In the genomic region with DNA sequence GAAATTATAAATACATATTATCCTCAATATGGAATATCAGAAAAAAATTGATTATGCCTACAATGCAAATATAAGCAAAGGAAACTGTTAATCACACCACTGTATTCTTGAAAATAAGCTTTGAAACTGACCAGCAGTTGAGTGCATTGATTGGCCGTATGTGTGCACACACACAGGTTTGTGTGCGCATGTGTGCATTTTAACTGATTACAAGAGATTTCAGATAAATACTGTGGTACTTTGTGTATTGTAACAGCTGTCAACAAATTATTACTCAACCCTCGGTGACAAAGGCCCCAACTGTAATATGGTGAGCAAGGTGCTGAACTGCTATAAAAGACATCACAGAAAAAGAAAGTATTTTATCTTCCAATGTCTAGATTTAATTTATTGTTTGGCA, we compare ENCODE assay signal across 34 cellular contexts.
DNase-seq lines count a peak whose midpoint lies in the region; ATAC-seq, FAIRE-seq and TF ChIP-seq lines count a peak whose summit lies in the region.
"Had no signal": no experiment of that assay in that cellular context is flagged by ENCODE, and none has a peak within 500 bp of the region (broad histone marks: within the 10 kb centered on the region; RNA-seq: fewer than 3 reads in every experiment).

No MANE protein-coding gene starts in this region.

- no peak for TF ChIP-seq EP300 in HepG2 (IDR thresholded peaks at IDR 0.05; ENCODE audit: low read depth in 2 of 2, low read length in 2 of 2)
- no peak for TF ChIP-seq EP300 in HepG2 (CRISPR knock-in tag; IDR thresholded peaks at IDR 0.05; ENCODE audit: borderline replicate concordance)
- TF ChIP-seq EP300 in H1 (IDR thresholded peaks at IDR 0.05; ENCODE audit: borderline replicate concordance in 1 of 2, low read depth in 2 of 2, low read length in 2 of 2): no peak

- H4K8ac ChIP-seq in H1 (ENCODE audit: extremely low read depth, insufficient read depth, low read length): no peak overlapping the region

- H3K4me2 ChIP-seq in HepG2 (ENCODE audit: low read depth, low read length): no peak overlapping the region
- no peak overlapping the region for H3K4me2 ChIP-seq in H1 (ENCODE audit: insufficient read depth in 1 of 2, low read depth in 2 of 2, low read length in 2 of 2)
- H3K4me2 ChIP-seq: A549; BLaER1; BLaER1 treated with 17β-estradiol and CSF1 and Interleukin-3, amounts not matched to agents 10 nM and 100 nM had no signal

- 0 out of 2 replicates have a peak overlapping the region, but pooled peaks have one; percentile 40 for H2AK5ac ChIP-seq in H1 (ENCODE audit: low read depth, low read length)

- no peak for DNase-seq in HepG2 (ENCODE audit: low spot score)
- DNase-seq in H1 (ENCODE audit: low read depth in 1 of 2, low spot score in 2 of 2): no peak
- peak; percentile 53 for DNase-seq in left lobe of liver (ENCODE audit: low spot score)
- DNase-seq in right lobe of liver: peak in 1 of 3 donors; percentile 55
- DNase-seq in GM10266 (ENCODE audit: extremely low spot score): no peak
- DNase-seq: 8988T; ACHN; AML-193; BE2C; C1 segment of cervical spinal cord; Caco-2; Calu3; CD4-positive, alpha-beta memory T cell; CD4-positive, alpha-beta T cell; CD4-positive, CD25-positive, alpha-beta regulatory T cell; CD8-positive, alpha-beta memory T cell; CD8-positive, alpha-beta T cell; COR-L47; DMS 273 treated with DMSO at 0.1 percent for 48 hours; DMS153; DMS53; DMS79; DMS79 treated with DMSO at 0.1 percent for 48 hours; DND-41; EL had no signal

- no peak overlapping the region for H2BK120ac ChIP-seq in H1 (replicated peaks; ENCODE audit: low read depth, low read length)

- H3K23ac ChIP-seq in H1 (ENCODE audit: insufficient read length): no peak overlapping the region

- H3K56ac ChIP-seq in H1 (replicated peaks; ENCODE audit: insufficient read length, low read depth, low read length): no peak overlapping the region

- no peak overlapping the region for H3K4me3 ChIP-seq in liver (ENCODE audit: low read depth in 1 of 3, low read length in 3 of 3)
- H3K4me3 ChIP-seq in HepG2 (replicated peaks in 1 of 3; ENCODE audit: insufficient read depth in 1 of 3, low read depth in 2 of 3, low read length in 3 of 3): no peak overlapping the region
- no peak overlapping the region for H3K4me3 ChIP-seq in H1 (ENCODE audit: extremely low read depth in 1 of 4, insufficient read depth in 2 of 4, low read depth in 3 of 4, low read length in 4 of 4)
- peak overlapping the region in 2 of 3 donors; percentile 28 to 33 for H3K4me3 ChIP-seq in right lobe of liver
- H3K4me3 ChIP-seq: A549; BLaER1; BLaER1 treated with 17β-estradiol and CSF1 and Interleukin-3, amounts not matched to agents 10 nM and 100 nM had no signal

- H3K9ac ChIP-seq in liver (ENCODE audit: low read depth in 1 of 2, low read length in 2 of 2) (peak overlapping the region in 1 of 2 donors; percentile 48), HepG2 (ENCODE audit: insufficient read depth, low read depth, low read length) (no peak overlapping the region), H1 (replicated peaks in 1 of 4; ENCODE audit: extremely low read depth in 1 of 4, low read depth in 3 of 4, low read length in 3 of 4) (no peak overlapping the region)
- H3K9ac ChIP-seq: BLaER1; BLaER1 treated with 17β-estradiol and CSF1 and Interleukin-3, amounts not matched to agents 10 nM and 100 nM had no signal

- intact Hi-C loops in HepG2 (cut with micrococcal nuclease; ENCODE audit: unreplicated experiment) (no loop called here), right lobe of liver (cut with DNase I) (no loop called here)

- CTCF ChIA-PET in HepG2 (lab: Yijun Ruan, JAX; ENCODE audit: low intra/inter-chr PET ratio, low total read pairs) (no interaction called here), H1 (lab: Charles Lee; ENCODE audit: partially characterized antibody) (interaction anchor here (0.6 to 1.2 kb wide), 2 partner anchors 12 to 181 kb away, joined by 3 read pairs; no protein-coding TSS in a partner anchor)

- H3K4me1 ChIP-seq in liver (ENCODE audit: control insufficient read depth in 4 of 4, insufficient read depth in 4 of 4, low read length in 3 of 4) (peaks cover 3 to 27% (median 13%) of the 10 kb centered on the region in 4 donors), HepG2 (ENCODE audit: insufficient read depth, low read length) (no peaks in the 10 kb centered on the region), H1 (replicated peaks in 1 of 4; ENCODE audit: control insufficient read depth in 3 of 4, insufficient read depth in 4 of 4, low read length in 3 of 4) (peaks cover 0 to 6% (median 0%) of the 10 kb centered on the region in 4 experiments; a peak in 2 of 7 replicates), right lobe of liver (peaks cover 0 to 19% (median 6%) of the 10 kb centered on the region in 4 donors)
- H3K4me1 ChIP-seq: A549, BLaER1, Caco-2 had no signal

- no peak overlapping the region for H4K5ac ChIP-seq in H1 (ENCODE audit: insufficient read length, low read depth, low read length)

- H3K27ac ChIP-seq in liver (ENCODE audit: low read depth in 1 of 2, low read length in 2 of 2) (peak overlapping the region; percentile 16 to 38), HepG2 (ENCODE audit: extremely low read length, insufficient read depth, low read length) (no peak overlapping the region), H1 (ENCODE audit: low read depth, low read length) (no peak overlapping the region), right lobe of liver (peak overlapping the region; percentile 64 to 88 (median 86))
- H3K27ac ChIP-seq: 22Rv1; A549; BLaER1; BLaER1 treated with 17β-estradiol and CSF1 and Interleukin-3, amounts not matched to agents 10 nM and 100 nM; C4-2B had no signal

- H3K36me3 ChIP-seq in liver (ENCODE audit: control insufficient read depth in 4 of 4, insufficient read depth in 3 of 4, low read depth in 1 of 4, low read length in 3 of 4): no peaks in the 10 kb centered on the region
- H3K36me3 ChIP-seq in HepG2 (replicated peaks in 1 of 2; ENCODE audit: control insufficient read depth in 1 of 2, insufficient read depth in 2 of 2, low read length in 2 of 2): no peaks in the 10 kb centered on the region
- no peaks in the 10 kb centered on the region for H3K36me3 ChIP-seq in H1 (ENCODE audit: control insufficient read depth in 2 of 4, insufficient read depth in 4 of 4, low read length in 3 of 4)
- no peaks in the 10 kb centered on the region for H3K36me3 ChIP-seq in right lobe of liver
- H3K36me3 ChIP-seq: BE2C; BLaER1; BLaER1 treated with 17β-estradiol and CSF1 and Interleukin-3, amounts not matched to agents 10 nM and 100 nM had no signal

- 34% methylated on average over 3 of the region's 3 CpGs for WGBS in liver
- WGBS in HepG2 (ENCODE audit: low lambda C conversion rate): 14% methylated on average over 3 of the region's 3 CpGs
- 92% methylated on average over 3 of the region's 3 CpGs; no CpG with 5 or more reads in 1 of the 2 experiments for WGBS in H1 (ENCODE audit: extremely low coverage in 1 of 2, insufficient coverage in 1 of 2, insufficient read length in 1 of 2, insufficient replicate concordance in 2 of 2, low coverage in 1 of 2, low lambda C conversion rate in 2 of 2, missing lambda C conversion rate in 1 of 2), 2 experiments
- 25% methylated on average over 3 of the region's 3 CpGs for WGBS in right lobe of liver (ENCODE audit: insufficient coverage, low coverage, low lambda C conversion rate, missing lambda C conversion rate)

- H3K27me3 ChIP-seq in liver (ENCODE audit: control insufficient read depth in 4 of 4, insufficient read depth in 4 of 4, low read length in 3 of 4): no peaks in the 10 kb centered on the region
- H3K27me3 ChIP-seq in HepG2 (ENCODE audit: control insufficient read depth in 1 of 2, insufficient read depth in 2 of 2, low read length in 2 of 2): no peaks in the 10 kb centered on the region
- no peaks in the 10 kb centered on the region for H3K27me3 ChIP-seq in H1 (replicated peaks in 1 of 4; ENCODE audit: control insufficient read depth in 3 of 4, extremely low read depth in 1 of 4, insufficient read depth in 3 of 4, low read length in 3 of 4)
- H3K27me3 ChIP-seq in right lobe of liver: no peaks in the 10 kb centered on the region
- H3K27me3 ChIP-seq: BE2C; BLaER1; BLaER1 treated with 17β-estradiol and CSF1 and Interleukin-3, amounts not matched to agents 10 nM and 100 nM had no signal

- no peak for TF ChIP-seq CTCF in liver (IDR thresholded peaks at IDR 0.05; ENCODE audit: low read depth, low read length, missing input control)
- TF ChIP-seq CTCF in HepG2 (CRISPR knock-in tag; IDR thresholded peaks at IDR 0.05): no peak
- no peak for TF ChIP-seq CTCF in H1 (IDR thresholded peaks at IDR 0.05; ENCODE audit: control extremely low read depth in 1 of 3, insufficient read depth in 1 of 3, low read depth in 1 of 3, low read length in 3 of 3)
- TF ChIP-seq CTCF in right lobe of liver (IDR thresholded peaks at IDR 0.05): no peak
- TF ChIP-seq CTCF in GM10266 (IDR thresholded peaks at IDR 0.05; ENCODE audit: control insufficient read depth, insufficient read depth, low read depth, missing control alignments): no peak

- no peaks in the 10 kb centered on the region for H3K79me1 ChIP-seq in H1 (ENCODE audit: low read depth, low read length)

- no peak overlapping the region for H2BK20ac ChIP-seq in H1 (ENCODE audit: low read length)

- FAIRE-seq in HepG2 (lab: Jason Lieb, UNC) (no peak), H1 (lab: Jason Lieb, UNC) (no peak)
- FAIRE-seq: A549, D721Med had no signal

- no peak overlapping the region for H2AFZ ChIP-seq in HepG2 (ENCODE audit: low read length)
- H2AFZ ChIP-seq in H1 (ENCODE audit: low read length): no peak overlapping the region

- H3K23me2 ChIP-seq in H1 (ENCODE audit: low read depth, low read length): no peaks in the 10 kb centered on the region

- ATAC-seq in HepG2: no peak
- ATAC-seq in left lobe of liver: peak; percentile 61
- peak; percentile 62 to 89 (median 76) for ATAC-seq in right lobe of liver
- ATAC-seq in HG03108 (IDR thresholded peaks at IDR 0.05; ENCODE audit: unreplicated experiment): no peak
- no peak for ATAC-seq in GM21381 (IDR thresholded peaks at IDR 0.05; ENCODE audit: unreplicated experiment)
- ATAC-seq: A549; CD8-positive, alpha-beta T cell had no signal

- BruUV-seq in HepG2 (replicated peaks; lab: Mats Ljungman, UMichigan): no TSS peak

- H3K79me2 ChIP-seq in HepG2 (ENCODE audit: insufficient read depth, low read length) (no peaks in the 10 kb centered on the region), H1 (ENCODE audit: control insufficient read depth in 1 of 2, insufficient read depth in 2 of 2, low read length in 2 of 2) (no peaks in the 10 kb centered on the region)

- H4K91ac ChIP-seq in H1 (replicated peaks; ENCODE audit: insufficient read length, low read length): no peak overlapping the region

- H2BK15ac ChIP-seq in H1 (ENCODE audit: low read length): no peak overlapping the region

- peaks cover 0 to 2% (median 0%) of the 10 kb centered on the region in 4 donors for H3K9me3 ChIP-seq in liver (ENCODE audit: control insufficient read depth in 4 of 4, low read length in 3 of 4)
- no peaks in the 10 kb centered on the region for H3K9me3 ChIP-seq in HepG2 (ENCODE audit: low read length)
- H3K9me3 ChIP-seq in H1 (ENCODE audit: insufficient read depth in 2 of 2, low read depth in 1 of 2, low read length in 1 of 2): no peaks in the 10 kb centered on the region
- no peaks in the 10 kb centered on the region for H3K9me3 ChIP-seq in right lobe of liver
- H3K9me3 ChIP-seq: A549, BE2C had no signal

- TF ChIP-seq RAD21 in liver (IDR thresholded peaks at IDR 0.05) (peak in 1 of 2 donors; percentile 26), HepG2 (CRISPR knock-in tag; IDR thresholded peaks at IDR 0.05) (no peak), H1 (IDR thresholded peaks at IDR 0.05 in 1 of 2, conservative IDR thresholded peaks at IDR 0.05 in 1 of 2; ENCODE audit: low read depth in 2 of 2, low read length in 2 of 2) (no peak)

- POLR2A ChIA-PET in HepG2 (lab: Yijun Ruan, JAX): no interaction called here
- POLR2A ChIA-PET in H1 (lab: Charles Lee; ENCODE audit: partially characterized antibody): no interaction called here

- H3K14ac ChIP-seq in H1 (ENCODE audit: insufficient read length): no peak overlapping the region

- no peak overlapping the region for H2BK12ac ChIP-seq in H1 (ENCODE audit: low read depth, low read length)

- in situ Hi-C loops in HepG2 (cut with HindIII; ENCODE audit: extremely low pct_ligation_motif_present, low pct_unique_long_range_greater_than_20kb): no loop called here

- H4K20me1 ChIP-seq in HepG2 (ENCODE audit: insufficient read depth, low read length) (no peaks in the 10 kb centered on the region), H1 (replicated peaks in 1 of 2; ENCODE audit: control insufficient read depth in 1 of 2, insufficient read depth in 2 of 2, low read length in 2 of 2) (no peaks in the 10 kb centered on the region)
- H4K20me1 ChIP-seq: BLaER1; BLaER1 treated with 17β-estradiol and CSF1 and Interleukin-3, amounts not matched to agents 10 nM and 100 nM had no signal

- TF ChIP-seq POLR2A in HepG2 (IDR thresholded peaks at IDR 0.05; ENCODE audit: insufficient read depth in 1 of 2, low read depth in 2 of 2, low read length in 2 of 2) (no peak), H1 (IDR thresholded peaks at IDR 0.05; ENCODE audit: control extremely low read depth in 1 of 2, low read depth in 2 of 2, low read length in 2 of 2) (no peak), right lobe of liver (IDR thresholded peaks at IDR 0.05) (no peak)

- H2BK5ac ChIP-seq in H1 (ENCODE audit: low read depth, low read length): no peak overlapping the region

- H3K18ac ChIP-seq in H1 (ENCODE audit: extremely low read depth, low read length): no peak overlapping the region

- no peak overlapping the region for H3K4ac ChIP-seq in H1 (replicated peaks; ENCODE audit: insufficient read length, low read depth, low read length)

Comparison
In these comparisons a context has a peak if more than half of its experiments do, and no peak if none do; other contexts are left out.
1. H3K27ac ChIP-seq: peak in liver (2 of 2) and right lobe of liver (3 of 3); none in HepG2 (single experiment) and H1 (single experiment).
2. H3K4me3 ChIP-seq: peak in right lobe of liver (2 of 3); none in liver (0 of 3), HepG2 (0 of 3) and H1 (0 of 4).
3. ATAC-seq: peak in left lobe of liver (single experiment) and right lobe of liver (4 of 4); none in HepG2 (single experiment), HG03108 (single experiment) and GM21381 (single experiment).